In the genomic region with DNA sequence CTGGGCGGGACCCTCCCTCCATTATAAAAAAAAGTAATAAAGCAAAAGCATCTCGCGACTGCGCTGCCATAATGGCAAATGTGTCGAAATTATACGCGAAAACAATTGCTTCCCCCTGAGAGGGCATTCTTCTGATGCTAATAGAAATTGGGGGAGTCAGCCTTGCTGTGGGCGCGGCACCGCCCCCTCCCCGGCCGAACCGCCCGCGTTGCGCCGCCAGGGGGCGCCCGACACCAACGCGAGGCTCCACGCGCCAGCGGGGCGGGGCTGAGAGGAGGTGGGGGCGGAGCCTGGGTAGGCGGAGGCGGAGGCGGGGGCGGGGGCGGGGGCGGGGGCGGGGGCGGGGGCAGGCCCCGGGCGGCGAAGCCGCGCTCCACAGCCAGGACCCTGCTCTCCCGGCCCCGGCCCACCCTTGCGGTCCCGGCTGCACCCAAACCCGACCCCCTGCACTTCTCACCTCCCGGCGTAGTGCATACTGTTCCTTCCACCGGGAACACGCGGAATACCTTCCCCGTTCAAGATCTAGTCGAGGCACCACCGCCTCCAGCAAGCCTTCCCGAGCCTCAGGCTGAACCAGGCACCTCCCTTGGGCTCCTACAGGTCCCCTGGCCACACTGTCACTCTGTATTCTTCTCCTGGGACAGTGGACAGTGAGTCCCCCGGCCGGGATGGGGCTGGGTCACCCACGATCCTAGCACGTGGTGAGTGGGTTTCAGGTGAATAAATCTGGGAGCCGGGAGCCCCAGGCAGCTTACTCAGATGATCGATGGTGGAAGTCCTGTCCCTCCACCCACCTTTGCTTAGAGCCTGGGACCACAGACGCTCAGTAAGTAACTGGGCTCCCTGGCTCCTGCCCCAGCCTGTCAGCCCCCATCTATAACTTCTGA, we compare ENCODE assay signal across 8 cellular contexts. TPM values are rescaled to one million over a fixed set of nuclear protein-coding genes. Genes with fewer than 3 reads are reported as not detected.
A peak's percentile ranks its signal among the peaks of the same experiment; 100 is the strongest.
DNase-seq lines count a peak whose midpoint lies in the region; ATAC-seq lines count a peak whose summit lies in the region.

No MANE protein-coding gene starts in this region.

- in situ Hi-C loops in G401 (cut with HindIII; ENCODE audit: low sequenced_read_pairs): no loop called here

- DNase-seq in G401 (ENCODE audit: low spot score) (peak; percentile 70), NOMO-1 treated with dmso at 0.1 percent for 144 hours (lab: John Stamatoyannopoulos, UW; ENCODE audit: unreplicated experiment) (peak; percentile 37), epidermal melanocyte (ENCODE audit: insufficient read length, low spot score) (peak; percentile 64), midbrain (lab: John Stamatoyannopoulos, UW) (peak; percentile 86)
- peak; percentile 98 for DNase-seq in activated CD8-positive, alpha-beta memory T cell treated with anti-CD3 and anti-CD28 coated beads, Interleukin-2, amount 50 U/mL, for 48 hours
- DNase-seq in stimulated activated CD8-positive, alpha-beta memory T cell treated with anti-CD3 and anti-CD28 coated beads, Interleukin-15, amount 100 ng/mL, for 4 hours (ENCODE audit: low read depth in 2 of 2): peak; percentile 65 to 74

- peak; percentile 70 for ATAC-seq in HG02973 (IDR thresholded peaks at IDR 0.05; ENCODE audit: unreplicated experiment)
- ATAC-seq in GM18873 (IDR thresholded peaks at IDR 0.05; ENCODE audit: low FRiP score, unreplicated experiment): no peak

RNA-seq across cellular contexts. Expression of gene UPK3A, which starts 15.5 kb away (rescaled TPM):
- total RNA-seq in G401 (2014; rRNA removed; shearing (Covaris generic)): not detected in 2 replicates

RNA-seq across cellular contexts. Expression of gene KIAA0930, which starts 28.5 kb away (rescaled TPM):
- total RNA-seq in G401 (2014; rRNA removed; shearing (Covaris generic)): 32.8 and 71.4 TPM in 2 replicates

RNA-seq across cellular contexts. Expression of gene FAM118A, which starts 40.5 kb away (rescaled TPM):
- 11.0 and 38.4 TPM in 2 replicates for total RNA-seq in G401 (2014; rRNA removed; shearing (Covaris generic))

Comparison
In these comparisons a context has a peak if more than half of its experiments do, and no peak if none do; other contexts are left out.
1. DNase-seq: peak in every context shown above with its lines; median percentile 98 in activated CD8-positive, alpha-beta memory T cell treated with anti-CD3 and anti-CD28 coated beads, Interleukin-2, amount 50 U/mL, for 48 hours; 86 in midbrain; 70 in G401; 70 in stimulated activated CD8-positive, alpha-beta memory T cell treated with anti-CD3 and anti-CD28 coated beads, Interleukin-15, amount 100 ng/mL, for 4 hours; 64 in epidermal melanocyte; 37 in NOMO-1 treated with dmso at 0.1 percent for 144 hours.